Comparison of ENCODE assay signal across 8 cellular contexts in the genomic region with DNA sequence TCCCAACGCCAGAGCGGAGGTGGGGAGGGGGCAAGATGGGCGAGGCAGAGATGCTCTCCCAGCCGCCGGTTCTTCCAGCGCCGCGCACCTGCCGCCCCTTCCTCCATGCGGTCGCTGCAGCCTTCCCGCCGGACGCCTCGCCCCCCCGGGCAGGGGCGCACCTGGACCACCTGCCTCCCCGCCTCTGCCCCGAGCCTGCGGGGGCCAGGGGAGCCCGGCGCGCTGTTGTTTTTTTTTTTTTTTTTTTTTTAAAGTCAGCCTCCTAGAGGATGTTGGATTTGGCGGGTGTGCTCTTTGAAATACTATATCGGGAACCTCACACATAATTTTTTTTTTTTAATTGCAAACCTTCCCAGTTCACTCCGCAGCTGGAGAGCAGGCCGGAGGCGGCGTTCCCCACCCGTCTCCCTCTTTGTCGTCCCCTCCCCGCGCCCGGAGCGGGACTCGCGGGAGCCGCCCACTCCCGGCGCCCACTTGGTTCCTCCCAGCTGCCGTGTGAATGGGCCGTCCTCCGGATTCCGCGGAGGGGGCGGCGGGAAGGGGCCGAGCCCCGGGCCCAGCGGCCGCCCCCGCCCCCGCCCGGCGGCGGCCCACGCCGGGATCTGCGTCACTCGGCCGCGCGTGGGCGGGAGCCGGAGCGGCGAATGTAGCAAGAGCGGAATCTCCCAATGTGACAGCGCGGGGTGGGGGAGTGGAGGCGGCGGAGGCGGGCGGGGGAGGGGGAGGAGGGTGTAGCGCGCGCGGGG. TPM values are rescaled to one million over a fixed set of nuclear protein-coding genes. Genes with fewer than 3 reads are reported as not detected.
A peak's percentile ranks its signal among the peaks of the same experiment; 100 is the strongest.
DNase-seq lines count a peak whose midpoint lies in the region; ATAC-seq, FAIRE-seq and TF ChIP-seq lines count a peak whose summit lies in the region.

No MANE protein-coding gene starts in this region.

- H3K36me3 ChIP-seq in right atrium auricular region: no peaks in the 10 kb centered on the region

- peak; percentile 70 for ATAC-seq in HG02623 (IDR thresholded peaks at IDR 0.05; ENCODE audit: unreplicated experiment)

- peak; percentile 79 for DNase-seq in NCI-H1105 treated with DMSO at 0.1 percent for 48 hours (lab: John Stamatoyannopoulos, UW)
- peak; percentile 82 to 95 (median 90) for DNase-seq in T-helper 1 cell
- peak; percentile 83 for DNase-seq in amniotic stem cell (lab: John Stamatoyannopoulos, UW)
- DNase-seq in right atrium auricular region (ENCODE audit: low spot score): peak; percentile 91
- peak; percentile 61 for DNase-seq in pulmonary artery endothelial cell (ENCODE audit: low read depth, low spot score)
- peak; percentile 91 for DNase-seq in urothelium cell line (ENCODE audit: low spot score)

- peaks cover 0 to 48% of the 10 kb centered on the region in 2 donors for H3K4me1 ChIP-seq in right atrium auricular region

- peak; percentile 83 for FAIRE-seq in urothelium cell line (lab: Jason Lieb, UNC)

- TF ChIP-seq CTCF in GM12875 (IDR thresholded peaks at IDR 0.05; ENCODE audit: borderline replicate concordance, insufficient read depth, low read depth, low read length) (no peak), right atrium auricular region (IDR thresholded peaks at IDR 0.05) (no peak)

- no peaks in the 10 kb centered on the region for H3K9me3 ChIP-seq in right atrium auricular region

- H3K4me3 ChIP-seq in GM12875 (ENCODE audit: low read depth, low read length) (peak overlapping the region; percentile 67), right atrium auricular region (peak overlapping the region; percentile 67 to 90)

- no peaks in the 10 kb centered on the region for H3K27me3 ChIP-seq in right atrium auricular region

- H3K27ac ChIP-seq in right atrium auricular region: peak overlapping the region; percentile 85 to 99

RNA-seq across cellular contexts. Expression of gene NAB1, which starts 0.4 kb away (rescaled TPM):
- 10 to 100 TPM; 37.0 to 64.4 TPM for total RNA-seq in right atrium auricular region
- 35.6 and 38.7 TPM in 2 replicates for total RNA-seq in pulmonary artery endothelial cell

Comparison
In these comparisons a context has a peak if more than half of its experiments do, and no peak if none do; other contexts are left out.
1. Peak in every context shown above with its lines: DNase-seq, ATAC-seq, H3K4me3 ChIP-seq and H3K27ac ChIP-seq.